8 cellular contexts compared by ENCODE assay signal in the genomic region with DNA sequence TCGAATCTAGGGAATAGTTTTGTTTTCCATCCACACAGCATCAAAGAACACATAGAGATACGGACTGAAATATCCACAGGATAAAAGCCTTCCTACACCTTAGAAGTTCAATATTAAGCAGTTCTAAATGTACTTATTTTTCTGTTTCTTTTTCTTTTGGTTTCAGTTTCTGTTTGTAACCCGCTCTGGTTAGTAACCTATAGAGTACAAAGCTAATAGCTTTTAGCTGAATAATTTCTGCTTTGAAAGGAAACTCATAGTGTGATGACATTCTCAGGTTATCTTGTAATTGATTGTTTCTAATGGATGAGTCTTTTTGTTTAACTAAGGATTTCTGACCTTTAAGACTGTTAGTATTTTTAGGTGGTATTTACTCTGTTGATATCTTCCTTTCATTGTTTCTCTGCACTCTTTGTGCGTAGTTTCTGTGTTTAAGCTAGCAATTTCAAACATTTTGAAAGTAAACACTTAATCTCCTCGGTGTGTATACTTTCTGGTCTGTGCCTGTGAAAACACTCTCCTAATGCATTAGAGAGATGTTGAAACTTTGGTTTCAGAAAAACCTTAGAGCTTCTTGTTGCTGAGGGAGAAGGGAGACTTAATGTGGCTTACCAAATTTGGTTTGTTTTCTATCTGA.
DNase-seq lines count a peak whose midpoint lies in the region; ATAC-seq and FAIRE-seq lines count a peak whose summit lies in the region.

No MANE protein-coding gene starts in this region.

- H3K27ac Mint-ChIP-seq in activated naive CD8-positive, alpha-beta T cell = no peak overlapping the region

- H3K4me1 Mint-ChIP-seq in activated naive CD8-positive, alpha-beta T cell (ENCODE audit: low read depth) = peaks cover 12% of the 10 kb centered on the region

- H3K4me1 ChIP-seq in mesodermal cell (ENCODE audit: control insufficient read depth, insufficient read depth, low read length, poor library complexity, severe bottlenecking) = peaks cover 3% of the 10 kb centered on the region

- peak; percentile 63 for FAIRE-seq in A204.1 (lab: Jason Lieb, UNC)

- H3K9me3 ChIP-seq in mesodermal cell (ENCODE audit: control insufficient read depth, low read length) = no peaks in the 10 kb centered on the region

- H3K27me3 Mint-ChIP-seq in activated naive CD8-positive, alpha-beta T cell = no peaks in the 10 kb centered on the region

- no peaks in the 10 kb centered on the region for H3K36me3 Mint-ChIP-seq in activated naive CD8-positive, alpha-beta T cell

- DNase-seq in stimulated activated naive CD4-positive, alpha-beta T cell treated with Interleukin-2 at 50 U/mL for 16 hours (lab: John Stamatoyannopoulos, UW) = no peak
- DNase-seq in HUDEP-2 (lab: John Stamatoyannopoulos, UW; ENCODE audit: unreplicated experiment in 76 of 76) = no peak
- DNase-seq in activated CD8-positive, alpha-beta memory T cell treated with anti-CD3 and anti-CD28 coated beads, Interleukin-2, amount 50 U/mL, for 48 hours = no peak

- H3K4me3 Mint-ChIP-seq in activated naive CD8-positive, alpha-beta T cell = peak overlapping the region; percentile 78

- peaks cover 11% of the 10 kb centered on the region for H3K9me3 Mint-ChIP-seq in activated naive CD8-positive, alpha-beta T cell (ENCODE audit: low read depth)

- ATAC-seq in GM19035 (IDR thresholded peaks at IDR 0.05; ENCODE audit: unreplicated experiment) (peak; percentile 70), HG03520 (IDR thresholded peaks at IDR 0.05; ENCODE audit: unreplicated experiment) (peak; percentile 56)

- peak overlapping the region; percentile 26 for H3K27ac ChIP-seq in mesodermal cell (ENCODE audit: low read depth, low read length, severe bottlenecking)

- no CpG with 5 or more reads among the region's 5 CpGs for WGBS in mesodermal cell (ENCODE audit: insufficient coverage in 2 of 2), 2 experiments

- no peaks in the 10 kb centered on the region for H3K36me3 ChIP-seq in mesodermal cell (ENCODE audit: control insufficient read depth, insufficient read depth, low read length)

- no peak overlapping the region for H3K4me3 ChIP-seq in mesodermal cell (ENCODE audit: extremely low read depth, insufficient read depth, low read length, poor library complexity, severe bottlenecking)
